In the genomic region with DNA sequence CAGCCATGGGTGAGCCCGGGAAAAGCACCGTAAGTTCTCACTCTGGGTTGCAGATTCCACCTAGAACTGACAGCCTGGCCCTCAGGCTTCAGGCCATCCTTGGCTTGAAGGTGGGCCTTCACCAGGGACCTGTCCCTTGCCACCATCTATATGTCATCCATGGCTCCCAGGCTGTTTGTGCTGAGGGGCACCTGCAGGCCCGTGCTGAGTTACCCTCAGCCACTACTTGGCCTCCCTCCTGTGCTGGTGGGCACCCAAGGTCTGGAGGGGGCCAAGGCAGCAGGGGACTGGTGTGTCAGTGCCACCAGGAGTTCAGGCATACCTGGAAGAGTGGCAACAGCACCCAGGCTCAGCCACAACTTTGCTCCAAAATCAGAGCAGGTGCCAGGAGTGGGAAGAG, we compare ENCODE assay signal across 18 cellular contexts.
"Had no signal": no experiment of that assay in that cellular context is flagged by ENCODE, and none has a peak within 500 bp of the region (broad histone marks: within the 10 kb centered on the region; RNA-seq: fewer than 3 reads in every experiment).

No MANE protein-coding gene starts in this region.

- DNase-seq: dermis blood vessel endothelial cell; dorsolateral prefrontal cortex; effector CD4-positive, alpha-beta T cell; effector memory CD4-positive, alpha-beta T cell; foreskin keratinocyte; glutamatergic neuron; head of caudate nucleus; heart right ventricle; hippocampal formation; left cardiac atrium; left lung; left ventricle myocardium superior; lower lobe of right lung; mesenchymal stem cell; mucosa of descending colon had no signal

- ATAC-seq: foreskin keratinocyte, heart right ventricle, left cardiac atrium, left lung, left ventricle myocardium superior, mucosa of descending colon had no signal

- H3K27ac ChIP-seq: coronary artery, dorsolateral prefrontal cortex, esophagus muscularis mucosa, foreskin keratinocyte, heart right ventricle, left lung, lower lobe of right lung had no signal

- H3K9me3 ChIP-seq: esophagus muscularis mucosa, heart right ventricle, left lung, lower lobe of right lung, mucosa of descending colon had no signal

- H3K4me1 ChIP-seq: esophagus muscularis mucosa, foreskin keratinocyte, heart right ventricle, left lung, lower lobe of right lung had no signal

- H3K36me3 Mint-ChIP-seq: mesothelial cell of epicardium had no signal

- H3K36me3 ChIP-seq: esophagus muscularis mucosa, heart right ventricle, left lung, lower lobe of right lung had no signal

- H3K4me3 Mint-ChIP-seq: mesothelial cell of epicardium had no signal

- H3K27ac Mint-ChIP-seq: mesothelial cell of epicardium had no signal

- H3K9me3 Mint-ChIP-seq: mesothelial cell of epicardium had no signal

- H3K27me3 ChIP-seq: esophagus muscularis mucosa, foreskin keratinocyte, left lung had no signal

- H3K4me3 ChIP-seq: coronary artery, dorsolateral prefrontal cortex, esophagus muscularis mucosa, heart right ventricle, left lung, lower lobe of right lung, mucosa of descending colon had no signal
